1 cellular context compared by ENCODE assay signal in genomic region chr6:21098744-21099143, GRCh38.
TF ChIP-seq lines count a peak whose summit lies in the region.

No MANE protein-coding gene starts in this region.

TF ChIP-seq in HEK293, 187 proteins besides CTCF, POLR2A, EP300 and RAD21 (continued from another document):
- TF ChIP-seq ZBTB44 (tag by site-specific recombination; IDR thresholded peaks at IDR 0.05): peak; percentile 73
- no peak for TF ChIP-seq ZNF501 (tag by site-specific recombination; IDR thresholded peaks at IDR 0.05)
- TF ChIP-seq ZNF701 (tag by site-specific recombination; IDR thresholded peaks at IDR 0.05): no peak
- 0 out of 2 replicates have a peak, but pooled peaks have one; percentile 52 for TF ChIP-seq ZSCAN30 (tag by site-specific recombination; IDR thresholded peaks at IDR 0.05)
- no peak for TF ChIP-seq PATZ1 (tag by site-specific recombination; IDR thresholded peaks at IDR 0.05)
- TF ChIP-seq HOXC10 (CRISPR knock-in tag; IDR thresholded peaks at IDR 0.05): no peak
- no peak for TF ChIP-seq PRDM6 (tag by site-specific recombination; IDR thresholded peaks at IDR 0.05)
- TF ChIP-seq ZNF837 (tag by site-specific recombination; IDR thresholded peaks at IDR 0.05): no peak
- no peak for TF ChIP-seq ZBTB7A (tag by site-specific recombination; IDR thresholded peaks at IDR 0.05; ENCODE audit: low read depth)
- TF ChIP-seq ZNF302 (tag by site-specific recombination; IDR thresholded peaks at IDR 0.05; ENCODE audit: low read depth): no peak
- no peak for TF ChIP-seq ZNF274 (IDR thresholded peaks at IDR 0.05; ENCODE audit: low read length)
- TF ChIP-seq ZNF274 (tag by site-specific recombination; IDR thresholded peaks at IDR 0.05; ENCODE audit: borderline replicate concordance): no peak
- TF ChIP-seq SETDB1 (IDR thresholded peaks at IDR 0.05; ENCODE audit: insufficient read length, low read length): no peak
- no peak for TF ChIP-seq ZNF24 (tag by site-specific recombination; IDR thresholded peaks at IDR 0.05)
- TF ChIP-seq GLI4 (tag by site-specific recombination; IDR thresholded peaks at IDR 0.05): no peak
- peak; percentile 66 for TF ChIP-seq IKZF3 (tag by site-specific recombination; IDR thresholded peaks at IDR 0.05)
- no peak for TF ChIP-seq RBAK (tag by site-specific recombination; IDR thresholded peaks at IDR 0.05)
- no peak for TF ChIP-seq HIC1 (tag by site-specific recombination; IDR thresholded peaks at IDR 0.05)
- no peak for TF ChIP-seq PRDM2 (tag by site-specific recombination; IDR thresholded peaks at IDR 0.05; ENCODE audit: borderline replicate concordance)
- TF ChIP-seq ZNF311 (tag by site-specific recombination; IDR thresholded peaks at IDR 0.05; ENCODE audit: borderline replicate concordance): no peak
